ENCODE assay signal across 8 cellular contexts in genomic region chr10:72308320-72308987, GRCh38. TPM values are rescaled to one million over a fixed set of nuclear protein-coding genes. Genes with fewer than 3 reads are reported as not detected.
DNase-seq lines count a peak whose midpoint lies in the region; ATAC-seq lines count a peak whose summit lies in the region.

No MANE protein-coding gene starts in this region.

- peak; percentile 49 for ATAC-seq in activated naive CD8-positive, alpha-beta T cell treated with anti-CD3 and anti-CD28 coated beads, Interleukin-2, amount 10 ng/mL, durations not matched to agents 7 days and 5 days (ENCODE audit: low read depth)
- no peak for ATAC-seq in HG03139 (IDR thresholded peaks at IDR 0.05; ENCODE audit: unreplicated experiment)
- ATAC-seq in GM21367 (IDR thresholded peaks at IDR 0.05; ENCODE audit: unreplicated experiment) = no peak

- peak overlapping the region; percentile 88 for H3K27ac Mint-ChIP-seq in activated naive CD8-positive, alpha-beta T cell treated with anti-CD3 and anti-CD28 coated beads, Interleukin-2, amount 10 ng/mL, durations not matched to agents 7 days and 5 days
- H3K27ac Mint-ChIP-seq in immature natural killer cell = peak overlapping the region in 5 of 6 donors; percentile 17 to 90 (median 85)

- POLR2A ChIA-PET in activated naive CD8-positive, alpha-beta T cell treated with anti-CD3 and anti-CD28 coated beads, Interleukin-2, amount 10 ng/mL, durations not matched to agents 7 days and 5 days (lab: Charles Lee) = interaction anchor here (32.2 to 53.3 kb wide), 2 partner anchors 11 to 15 kb away, joined by 1812 read pairs; partner anchors contain the start of gene DDIT4

- H3K4me3 ChIP-seq in MG63 = no peak overlapping the region

- DNase-seq in CD1c-positive myeloid dendritic cell (ENCODE audit: extremely low spot score) (peak; percentile 80), MG63 (peak; percentile 88), immature natural killer cell (no peak), substantia nigra (lab: John Stamatoyannopoulos, UW) (peak in 7 of 49 donors; percentile 29 to 92 (median 43))
- DNase-seq in activated naive CD8-positive, alpha-beta T cell treated with anti-CD3 and anti-CD28 coated beads, Interleukin-2, amount 10 ng/mL, durations not matched to agents 7 days and 5 days = no peak
- no peak for DNase-seq in activated effector memory CD4-positive, alpha-beta T cell treated with Interleukin-2 at 50 U/mL for 16 hours

- H3K27ac ChIP-seq in substantia nigra (ENCODE audit: low read depth, low read length, poor library complexity, severe bottlenecking) = peak overlapping the region; percentile 58

- H3K4me3 Mint-ChIP-seq in activated naive CD8-positive, alpha-beta T cell treated with anti-CD3 and anti-CD28 coated beads, Interleukin-2, amount 10 ng/mL, durations not matched to agents 7 days and 5 days = peak overlapping the region; percentile 43
- H3K4me3 Mint-ChIP-seq in immature natural killer cell = peak overlapping the region in 2 of 5 donors; percentile 17 to 58

- H3K36me3 Mint-ChIP-seq in activated naive CD8-positive, alpha-beta T cell treated with anti-CD3 and anti-CD28 coated beads, Interleukin-2, amount 10 ng/mL, durations not matched to agents 7 days and 5 days = no peaks in the 10 kb centered on the region
- no peaks in the 10 kb centered on the region for H3K36me3 Mint-ChIP-seq in immature natural killer cell

- H3K27me3 ChIP-seq in MG63 = no peaks in the 10 kb centered on the region

- no peaks in the 10 kb centered on the region for H3K36me3 ChIP-seq in MG63

- H3K27me3 Mint-ChIP-seq in activated naive CD8-positive, alpha-beta T cell treated with anti-CD3 and anti-CD28 coated beads, Interleukin-2, amount 10 ng/mL, durations not matched to agents 7 days and 5 days = no peaks in the 10 kb centered on the region
- peaks cover 0 to 7% (median 1%) of the 10 kb centered on the region in 3 donors for H3K27me3 Mint-ChIP-seq in immature natural killer cell (ENCODE audit: low read depth in 3 of 3)

- H3K4me1 Mint-ChIP-seq in activated naive CD8-positive, alpha-beta T cell treated with anti-CD3 and anti-CD28 coated beads, Interleukin-2, amount 10 ng/mL, durations not matched to agents 7 days and 5 days = peaks cover 59% of the 10 kb centered on the region
- peaks cover 50 to 53% of the 10 kb centered on the region in 2 donors for H3K4me1 Mint-ChIP-seq in immature natural killer cell

- no peaks in the 10 kb centered on the region for H3K9me3 ChIP-seq in MG63

- no peaks in the 10 kb centered on the region for H3K9me3 Mint-ChIP-seq in activated naive CD8-positive, alpha-beta T cell treated with anti-CD3 and anti-CD28 coated beads, Interleukin-2, amount 10 ng/mL, durations not matched to agents 7 days and 5 days
- no peaks in the 10 kb centered on the region for H3K9me3 Mint-ChIP-seq in immature natural killer cell

RNA-seq across cellular contexts. Expression of gene DDIT4, which starts 34.7 kb away (rescaled TPM):
- total RNA-seq in MG63 (2014; rRNA removed; shearing (Covaris generic); ENCODE audit: low replicate concordance) = 260 and 266 TPM in 2 replicates
- total RNA-seq in activated naive CD8-positive, alpha-beta T cell treated with anti-CD3 and anti-CD28 coated beads, Interleukin-2, amount 10 ng/mL, durations not matched to agents 7 days and 5 days = 100 to 1,000 TPM; 150 to 159 TPM
- 100 to 1,000 TPM; 437 to 876 (median 450) TPM for polyA plus RNA-seq in immature natural killer cell

RNA-seq across cellular contexts. Expression of gene DNAJB12, which starts 46.3 kb away (rescaled TPM):
- 19.3 and 24.4 TPM in 2 replicates for total RNA-seq in MG63 (2014; rRNA removed; shearing (Covaris generic); ENCODE audit: low replicate concordance)
- total RNA-seq in activated naive CD8-positive, alpha-beta T cell treated with anti-CD3 and anti-CD28 coated beads, Interleukin-2, amount 10 ng/mL, durations not matched to agents 7 days and 5 days = 10 to 100 TPM; 24.3 to 26.5 TPM
- 10 to 100 TPM; 12.2 to 32.0 (median 12.4) TPM for polyA plus RNA-seq in immature natural killer cell

Comparison
In these comparisons a context has a peak if more than half of its experiments do, and no peak if none do; other contexts are left out.
1. DNase-seq: peak in CD1c-positive myeloid dendritic cell (single experiment) and MG63 (single experiment); none in activated naive CD8-positive, alpha-beta T cell treated with anti-CD3 and anti-CD28 coated beads, Interleukin-2, amount 10 ng/mL, durations not matched to agents 7 days and 5 days (single experiment), immature natural killer cell (0 of 3) and activated effector memory CD4-positive, alpha-beta T cell treated with Interleukin-2 at 50 U/mL for 16 hours (single experiment).